In genomic region chr2:196168181-196168580, GRCh38 we compare ENCODE assay signal across 8 cellular contexts. TPM values are rescaled to one million over a fixed set of nuclear protein-coding genes. Genes with fewer than 3 reads are reported as not detected.
A peak's percentile ranks its signal among the peaks of the same experiment; 100 is the strongest.
DNase-seq lines count a peak whose midpoint lies in the region; ATAC-seq and TF ChIP-seq lines count a peak whose summit lies in the region.

No MANE protein-coding gene starts in this region.

- CTCF ChIA-PET in Panc1 (lab: Charles Lee): no interaction called here

- H3K27ac ChIP-seq in Panc1 (ENCODE audit: low read length): peak overlapping the region; percentile 89
- peak overlapping the region; percentile 78 for H3K27ac ChIP-seq in epithelial cell of prostate

- intact Hi-C loops in Panc1 (cut with micrococcal nuclease; ENCODE audit: unreplicated experiment): no loop called here

- peak overlapping the region; percentile 84 for H3K27ac Mint-ChIP-seq in T-helper 2 cell treated with Interferon-gamma antibody and Interleukin-4, amounts not matched to agents 5 μg/mL and 100 μg/mL, for 36 hours
- H3K27ac Mint-ChIP-seq in stimulated activated memory B cell treated with anti-CD40 and anti-IgM and Interleukin-4, amounts not matched to agents 10 μg/mL and 1 μg/mL and 100 μg/mL, for 72 hours: peak overlapping the region; percentile 96
- no peak overlapping the region for H3K27ac Mint-ChIP-seq in progenitor cell of endocrine pancreas

- peaks cover 61% of the 10 kb centered on the region for H3K36me3 Mint-ChIP-seq in T-helper 2 cell treated with Interferon-gamma antibody and Interleukin-4, amounts not matched to agents 5 μg/mL and 100 μg/mL, for 36 hours (ENCODE audit: low read depth)
- peaks cover 63% of the 10 kb centered on the region for H3K36me3 Mint-ChIP-seq in stimulated activated memory B cell treated with anti-CD40 and anti-IgM and Interleukin-4, amounts not matched to agents 10 μg/mL and 1 μg/mL and 100 μg/mL, for 72 hours
- H3K36me3 Mint-ChIP-seq in progenitor cell of endocrine pancreas (ENCODE audit: insufficient read depth): no peaks in the 10 kb centered on the region

- peaks cover 42% of the 10 kb centered on the region for H3K4me1 ChIP-seq in Panc1 (ENCODE audit: control insufficient read depth, insufficient read depth, low read length)

- no TSS peak for BruUV-seq in Panc1 (replicated peaks; lab: Mats Ljungman, UMichigan)

- peak overlapping the region; percentile 86 to 96 for H3K4me3 ChIP-seq in Panc1 (ENCODE audit: low read depth in 2 of 2, low read length in 2 of 2)

- no peaks in the 10 kb centered on the region for H3K27me3 Mint-ChIP-seq in T-helper 2 cell treated with Interferon-gamma antibody and Interleukin-4, amounts not matched to agents 5 μg/mL and 100 μg/mL, for 36 hours (ENCODE audit: low read depth)
- no peaks in the 10 kb centered on the region for H3K27me3 Mint-ChIP-seq in stimulated activated memory B cell treated with anti-CD40 and anti-IgM and Interleukin-4, amounts not matched to agents 10 μg/mL and 1 μg/mL and 100 μg/mL, for 72 hours
- H3K27me3 Mint-ChIP-seq in progenitor cell of endocrine pancreas: peaks cover 16% of the 10 kb centered on the region

- H3K4me1 Mint-ChIP-seq in T-helper 2 cell treated with Interferon-gamma antibody and Interleukin-4, amounts not matched to agents 5 μg/mL and 100 μg/mL, for 36 hours (ENCODE audit: low read depth): peaks cover 37% of the 10 kb centered on the region
- H3K4me1 Mint-ChIP-seq in stimulated activated memory B cell treated with anti-CD40 and anti-IgM and Interleukin-4, amounts not matched to agents 10 μg/mL and 1 μg/mL and 100 μg/mL, for 72 hours: peaks cover 49% of the 10 kb centered on the region
- peaks cover 5% of the 10 kb centered on the region for H3K4me1 Mint-ChIP-seq in progenitor cell of endocrine pancreas (ENCODE audit: low read depth)

- no peaks in the 10 kb centered on the region for H3K27me3 ChIP-seq in Panc1 (ENCODE audit: control insufficient read depth, insufficient read depth, low read length)

- DNase-seq in T-helper 2 cell treated with Interferon-gamma antibody and Interleukin-4, amounts not matched to agents 5 μg/mL and 100 μg/mL, for 36 hours (ENCODE audit: low spot score): no peak
- DNase-seq in T-helper 2 cell: no peak
- no peak for DNase-seq in Panc1 (ENCODE audit: low read depth, low spot score)
- peak; percentile 8 for DNase-seq in epithelial cell of prostate (ENCODE audit: low read depth, low spot score)
- DNase-seq in progenitor cell of endocrine pancreas (ENCODE audit: low spot score, unreplicated experiment): no peak
- no peak for DNase-seq in effector CD4-positive, alpha-beta T cell

- H3K4me3 Mint-ChIP-seq in T-helper 2 cell treated with Interferon-gamma antibody and Interleukin-4, amounts not matched to agents 5 μg/mL and 100 μg/mL, for 36 hours: peak overlapping the region; percentile 96
- peak overlapping the region; percentile 78 for H3K4me3 Mint-ChIP-seq in stimulated activated memory B cell treated with anti-CD40 and anti-IgM and Interleukin-4, amounts not matched to agents 10 μg/mL and 1 μg/mL and 100 μg/mL, for 72 hours
- no peak overlapping the region for H3K4me3 Mint-ChIP-seq in progenitor cell of endocrine pancreas (ENCODE audit: low read depth)

- in situ Hi-C loops in Panc1 (cut with HindIII; ENCODE audit: low pct_unique_long_range_greater_than_20kb, low sequenced_read_pairs): no loop called here

- no peak for ATAC-seq in Panc1
- no peak for ATAC-seq in stimulated activated memory B cell treated with anti-CD40 and anti-IgM and Interleukin-4, amounts not matched to agents 10 μg/mL and 1 μg/mL and 100 μg/mL, for 72 hours
- no peak for ATAC-seq in HG03175 (IDR thresholded peaks at IDR 0.05; ENCODE audit: unreplicated experiment)

- H3K9me3 ChIP-seq in Panc1 (ENCODE audit: control insufficient read depth, insufficient read depth, low read depth, low read length): no peaks in the 10 kb centered on the region

- peaks cover 6% of the 10 kb centered on the region; the same call in 1 of the 2 replicates for H3K36me3 ChIP-seq in Panc1 (ENCODE audit: control insufficient read depth, insufficient read depth, low read length)

- POLR2A ChIA-PET in Panc1 (lab: Charles Lee): interaction anchor here (0.7 kb wide), 1 partner anchor 169 kb away, joined by 3 read pairs; no protein-coding TSS in a partner anchor

- TF ChIP-seq CTCF in Panc1 (IDR thresholded peaks at IDR 0.05): no peak
- no peak for TF ChIP-seq CTCF in progenitor cell of endocrine pancreas (IDR thresholded peaks at IDR 0.05; ENCODE audit: unreplicated experiment)

- no peaks in the 10 kb centered on the region for H3K9me3 Mint-ChIP-seq in T-helper 2 cell treated with Interferon-gamma antibody and Interleukin-4, amounts not matched to agents 5 μg/mL and 100 μg/mL, for 36 hours
- no peaks in the 10 kb centered on the region for H3K9me3 Mint-ChIP-seq in stimulated activated memory B cell treated with anti-CD40 and anti-IgM and Interleukin-4, amounts not matched to agents 10 μg/mL and 1 μg/mL and 100 μg/mL, for 72 hours
- H3K9me3 Mint-ChIP-seq in progenitor cell of endocrine pancreas (ENCODE audit: low read depth): no peaks in the 10 kb centered on the region

RNA-seq across cellular contexts. Expression of gene STK17B, which starts 3.2 kb away (rescaled TPM):
- total RNA-seq in Panc1 (2021; ENCODE audit: unreplicated experiment): 19.3 TPM
- polyA plus RNA-seq in Panc1 (2012; ENCODE audit: insufficient read length): 3.5 TPM
- total RNA-seq in progenitor cell of endocrine pancreas: 3.4 and 3.6 TPM in 2 replicates
